Comparison of ENCODE assay signal across 25 cellular contexts in genomic region chr4:184169225-184169867, GRCh38. TPM values are rescaled to one million over a fixed set of nuclear protein-coding genes. Genes with fewer than 3 reads are reported as not detected.
"Had no signal": no experiment of that assay in that cellular context is flagged by ENCODE, and none has a peak within 500 bp of the region (broad histone marks: within the 10 kb centered on the region; RNA-seq: fewer than 3 reads in every experiment).

No MANE protein-coding gene starts in this region.

- H3K4me3 Mint-ChIP-seq: activated B cell treated with CpG ODN at 0.5 μM for 24 hours; activated CD4-positive, alpha-beta T cell treated with anti-CD3 and anti-CD28 coated beads for 36 hours; activated naive CD8-positive, alpha-beta T cell; activated T-cell treated with anti-CD3 and anti-CD28 coated beads, Interleukin-2, amount 50 U/mL, for 24 hours; activated T-helper 17 cell treated with anti-CD3 and anti-CD28 coated beads, Interleukin-2, amount 50 U/mL, for 72 hours; neural crest cell; stimulated activated naive CD8-positive, alpha-beta T cell treated with anti-CD3 and anti-CD28 coated beads, Interleukin-15, Interleukin-2, amounts not matched to agents 100 ng/mL and 50 ng/mL, for 24 hours had no signal

- H3K9me3 ChIP-seq: adrenal gland, ascending aorta, colonic mucosa, heart left ventricle, tibial nerve had no signal

- H3K9me3 Mint-ChIP-seq: activated B cell treated with CpG ODN at 0.5 μM for 24 hours; activated T-cell treated with anti-CD3 and anti-CD28 coated beads, Interleukin-2, amount 50 U/mL, for 24 hours; activated T-helper 17 cell treated with anti-CD3 and anti-CD28 coated beads, Interleukin-2, amount 50 U/mL, for 72 hours; neural crest cell; stimulated activated naive CD8-positive, alpha-beta T cell treated with anti-CD3 and anti-CD28 coated beads, Interleukin-15, Interleukin-2, amounts not matched to agents 100 ng/mL and 50 ng/mL, for 24 hours had no signal

- H3K27me3 ChIP-seq: ascending aorta, brain microvascular endothelial cell, dorsolateral prefrontal cortex, tibial nerve had no signal

- DNase-seq: activated B cell treated with CpG ODN at 0.5 μM for 24 hours; activated CD4-positive, alpha-beta T cell treated with anti-CD3 and anti-CD28 coated beads for 36 hours; activated CD4-positive, alpha-beta T cell treated with anti-CD3 and anti-CD28 coated beads, Interleukin-2, amount 50 U/mL, for 4 hours; activated CD8-positive, alpha-beta memory T cell treated with anti-CD3 and anti-CD28 coated beads for 24 hours; activated CD8-positive, alpha-beta memory T cell treated with anti-CD3 and anti-CD28 coated beads, Interleukin-2, amount 50 U/mL, for 4 hours; activated T-cell treated with anti-CD3 and anti-CD28 coated beads, Interleukin-2, amount 50 U/mL, for 24 hours; brain microvascular endothelial cell; central memory CD4-positive, alpha-beta T cell; colonic mucosa; heart left ventricle; left cardiac atrium; retina; stimulated activated CD4-positive, alpha-beta T cell treated with anti-CD3 and anti-CD28 coated beads, Interleukin-4, amount 100 ng/mL, for 24 hours had no signal

- H3K4me1 Mint-ChIP-seq: activated T-helper 17 cell treated with anti-CD3 and anti-CD28 coated beads, Interleukin-2, amount 50 U/mL, for 72 hours had no signal

- H3K27ac Mint-ChIP-seq: activated B cell treated with CpG ODN at 0.5 μM for 24 hours; activated CD4-positive, alpha-beta T cell treated with anti-CD3 and anti-CD28 coated beads for 36 hours; activated naive CD8-positive, alpha-beta T cell; activated T-cell treated with anti-CD3 and anti-CD28 coated beads, Interleukin-2, amount 50 U/mL, for 24 hours; activated T-helper 17 cell treated with anti-CD3 and anti-CD28 coated beads, Interleukin-2, amount 50 U/mL, for 72 hours; progenitor cell of endocrine pancreas; stimulated activated naive CD8-positive, alpha-beta T cell treated with anti-CD3 and anti-CD28 coated beads, Interleukin-15, Interleukin-2, amounts not matched to agents 100 ng/mL and 50 ng/mL, for 24 hours had no signal

- H3K4me3 ChIP-seq: adrenal gland, ascending aorta, colonic mucosa had no signal

- H3K36me3 Mint-ChIP-seq: activated naive CD8-positive, alpha-beta T cell had no signal

- H3K27ac ChIP-seq: adrenal gland, ascending aorta, brain microvascular endothelial cell, colonic mucosa, heart left ventricle had no signal

- H3K4me1 ChIP-seq: ascending aorta, colonic mucosa had no signal

- H3K36me3 ChIP-seq: adrenal gland, ascending aorta, brain microvascular endothelial cell, colonic mucosa, heart left ventricle, tibial nerve had no signal

RNA-seq across cellular contexts. Expression of gene ENPP6, which starts 48.3 kb away (rescaled TPM):
- total RNA-seq: activated B cell treated with CpG ODN at 0.5 μM for 24 hours, ascending aorta, mononuclear cell, myocyte, neural crest cell, osteoblast, progenitor cell of endocrine pancreas had no signal
